1 cellular context compared by ENCODE assay signal in the genomic region with DNA sequence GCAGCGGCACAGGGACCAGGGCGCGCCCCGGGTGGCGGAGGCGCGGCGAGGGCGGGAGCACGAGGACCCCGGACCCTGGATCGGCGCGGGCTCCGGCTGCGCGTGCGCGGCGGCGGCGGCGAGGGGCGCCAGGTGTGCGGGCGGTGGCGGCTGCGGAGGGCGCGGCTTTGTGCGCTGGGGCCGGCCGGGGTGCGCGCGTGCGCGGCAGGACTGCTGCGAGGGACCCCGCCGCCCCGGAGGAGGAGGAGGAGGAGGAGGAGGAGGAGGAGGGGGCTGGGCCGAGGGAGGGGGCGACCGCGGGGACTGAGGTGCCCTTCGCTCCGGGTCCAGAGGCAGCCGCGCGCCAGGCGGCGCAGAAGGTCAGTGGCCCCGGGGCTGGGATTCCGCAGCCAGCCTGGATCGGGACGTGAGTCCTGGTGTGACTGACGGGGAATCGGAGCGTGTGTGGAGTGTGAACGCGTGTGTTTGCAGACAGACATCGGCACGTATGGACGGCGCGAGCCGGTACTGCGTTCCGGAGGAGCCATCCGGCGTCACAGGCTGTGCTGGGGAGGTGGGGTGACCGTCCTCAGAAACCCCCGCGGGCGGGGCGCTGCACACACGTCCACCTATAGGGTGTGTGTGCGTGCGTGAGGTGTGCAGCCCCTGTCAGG.
TF ChIP-seq lines count a peak whose summit lies in the region.

No MANE protein-coding gene starts in this region.

TF ChIP-seq in HepG2, 621 proteins besides CTCF, POLR2A, EP300 and RAD21 (continued from another document and continues in another):
- TF ChIP-seq, protein P1, sequence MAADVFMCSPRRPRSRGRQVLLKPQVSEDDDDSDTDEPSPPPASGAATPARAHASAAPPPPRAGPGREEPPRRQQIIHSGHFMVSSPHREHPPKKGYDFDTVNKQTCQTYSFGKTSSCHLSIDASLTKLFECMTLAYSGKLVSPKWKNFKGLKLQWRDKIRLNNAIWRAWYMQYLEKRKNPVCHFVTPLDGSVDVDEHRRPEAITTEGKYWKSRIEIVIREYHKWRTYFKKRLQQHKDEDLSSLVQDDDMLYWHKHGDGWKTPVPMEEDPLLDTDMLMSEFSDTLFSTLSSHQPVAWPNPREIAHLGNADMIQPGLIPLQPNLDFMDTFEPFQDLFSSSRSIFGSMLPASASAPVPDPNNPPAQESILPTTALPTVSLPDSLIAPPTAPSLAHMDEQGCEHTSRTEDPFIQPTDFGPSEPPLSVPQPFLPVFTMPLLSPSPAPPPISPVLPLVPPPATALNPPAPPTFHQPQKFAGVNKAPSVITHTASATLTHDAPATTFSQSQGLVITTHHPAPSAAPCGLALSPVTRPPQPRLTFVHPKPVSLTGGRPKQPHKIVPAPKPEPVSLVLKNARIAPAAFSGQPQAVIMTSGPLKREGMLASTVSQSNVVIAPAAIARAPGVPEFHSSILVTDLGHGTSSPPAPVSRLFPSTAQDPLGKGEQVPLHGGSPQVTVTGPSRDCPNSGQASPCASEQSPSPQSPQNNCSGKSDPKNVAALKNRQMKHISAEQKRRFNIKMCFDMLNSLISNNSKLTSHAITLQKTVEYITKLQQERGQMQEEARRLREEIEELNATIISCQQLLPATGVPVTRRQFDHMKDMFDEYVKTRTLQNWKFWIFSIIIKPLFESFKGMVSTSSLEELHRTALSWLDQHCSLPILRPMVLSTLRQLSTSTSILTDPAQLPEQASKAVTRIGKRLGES (CRISPR knock-in tag; IDR thresholded peaks at IDR 0.05; ENCODE audit: borderline replicate concordance), result no peak
- TF ChIP-seq ZSCAN21 (CRISPR knock-in tag; IDR thresholded peaks at IDR 0.05; ENCODE audit: borderline replicate concordance), result peak; percentile 23; the same call in 1 of the 2 replicates
- TF ChIP-seq CCDC6 (CRISPR knock-in tag; IDR thresholded peaks at IDR 0.05), result 0 out of 2 replicates have a peak, but pooled peaks have one; percentile 42
- TF ChIP-seq ZNF75D (CRISPR knock-in tag; IDR thresholded peaks at IDR 0.05; ENCODE audit: borderline replicate concordance), result no peak
- peak; percentile 81 for TF ChIP-seq ZNF777 (CRISPR knock-in tag; IDR thresholded peaks at IDR 0.05)
- no peak for TF ChIP-seq RBFOX2 (IDR thresholded peaks at IDR 0.05; ENCODE audit: low read depth, low read length)
- TF ChIP-seq, protein P2, sequence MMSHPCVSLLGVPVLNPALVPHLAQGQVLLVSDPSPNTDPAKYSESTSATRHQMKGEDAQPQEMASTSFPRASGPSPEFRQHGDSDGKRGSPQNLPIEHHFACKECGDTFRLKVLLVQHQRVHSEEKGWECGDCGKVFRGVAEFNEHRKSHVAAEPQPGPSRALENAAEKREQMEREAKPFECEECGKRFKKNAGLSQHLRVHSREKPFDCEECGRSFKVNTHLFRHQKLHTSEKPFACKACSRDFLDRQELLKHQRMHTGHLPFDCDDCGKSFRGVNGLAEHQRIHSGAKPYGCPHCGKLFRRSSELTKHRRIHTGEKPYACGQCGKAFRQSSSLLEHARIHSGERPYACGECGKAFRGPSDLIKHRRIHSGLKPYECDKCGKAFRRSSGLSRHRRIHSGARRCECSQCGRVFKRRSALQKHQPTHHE (CRISPR knock-in tag; IDR thresholded peaks at IDR 0.05; ENCODE audit: borderline replicate concordance), result no peak
- no peak for TF ChIP-seq NFIC (IDR thresholded peaks at IDR 0.05; ENCODE audit: low read length)
- TF ChIP-seq ZNF3 (CRISPR knock-in tag; IDR thresholded peaks at IDR 0.05), result no peak
- TF ChIP-seq, protein P3, sequence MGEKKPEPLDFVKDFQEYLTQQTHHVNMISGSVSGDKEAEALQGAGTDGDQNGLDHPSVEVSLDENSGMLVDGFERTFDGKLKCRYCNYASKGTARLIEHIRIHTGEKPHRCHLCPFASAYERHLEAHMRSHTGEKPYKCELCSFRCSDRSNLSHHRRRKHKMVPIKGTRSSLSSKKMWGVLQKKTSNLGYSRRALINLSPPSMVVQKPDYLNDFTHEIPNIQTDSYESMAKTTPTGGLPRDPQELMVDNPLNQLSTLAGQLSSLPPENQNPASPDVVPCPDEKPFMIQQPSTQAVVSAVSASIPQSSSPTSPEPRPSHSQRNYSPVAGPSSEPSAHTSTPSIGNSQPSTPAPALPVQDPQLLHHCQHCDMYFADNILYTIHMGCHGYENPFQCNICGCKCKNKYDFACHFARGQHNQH (CRISPR knock-in tag; IDR thresholded peaks at IDR 0.05), result no peak
- TF ChIP-seq, protein P4, sequence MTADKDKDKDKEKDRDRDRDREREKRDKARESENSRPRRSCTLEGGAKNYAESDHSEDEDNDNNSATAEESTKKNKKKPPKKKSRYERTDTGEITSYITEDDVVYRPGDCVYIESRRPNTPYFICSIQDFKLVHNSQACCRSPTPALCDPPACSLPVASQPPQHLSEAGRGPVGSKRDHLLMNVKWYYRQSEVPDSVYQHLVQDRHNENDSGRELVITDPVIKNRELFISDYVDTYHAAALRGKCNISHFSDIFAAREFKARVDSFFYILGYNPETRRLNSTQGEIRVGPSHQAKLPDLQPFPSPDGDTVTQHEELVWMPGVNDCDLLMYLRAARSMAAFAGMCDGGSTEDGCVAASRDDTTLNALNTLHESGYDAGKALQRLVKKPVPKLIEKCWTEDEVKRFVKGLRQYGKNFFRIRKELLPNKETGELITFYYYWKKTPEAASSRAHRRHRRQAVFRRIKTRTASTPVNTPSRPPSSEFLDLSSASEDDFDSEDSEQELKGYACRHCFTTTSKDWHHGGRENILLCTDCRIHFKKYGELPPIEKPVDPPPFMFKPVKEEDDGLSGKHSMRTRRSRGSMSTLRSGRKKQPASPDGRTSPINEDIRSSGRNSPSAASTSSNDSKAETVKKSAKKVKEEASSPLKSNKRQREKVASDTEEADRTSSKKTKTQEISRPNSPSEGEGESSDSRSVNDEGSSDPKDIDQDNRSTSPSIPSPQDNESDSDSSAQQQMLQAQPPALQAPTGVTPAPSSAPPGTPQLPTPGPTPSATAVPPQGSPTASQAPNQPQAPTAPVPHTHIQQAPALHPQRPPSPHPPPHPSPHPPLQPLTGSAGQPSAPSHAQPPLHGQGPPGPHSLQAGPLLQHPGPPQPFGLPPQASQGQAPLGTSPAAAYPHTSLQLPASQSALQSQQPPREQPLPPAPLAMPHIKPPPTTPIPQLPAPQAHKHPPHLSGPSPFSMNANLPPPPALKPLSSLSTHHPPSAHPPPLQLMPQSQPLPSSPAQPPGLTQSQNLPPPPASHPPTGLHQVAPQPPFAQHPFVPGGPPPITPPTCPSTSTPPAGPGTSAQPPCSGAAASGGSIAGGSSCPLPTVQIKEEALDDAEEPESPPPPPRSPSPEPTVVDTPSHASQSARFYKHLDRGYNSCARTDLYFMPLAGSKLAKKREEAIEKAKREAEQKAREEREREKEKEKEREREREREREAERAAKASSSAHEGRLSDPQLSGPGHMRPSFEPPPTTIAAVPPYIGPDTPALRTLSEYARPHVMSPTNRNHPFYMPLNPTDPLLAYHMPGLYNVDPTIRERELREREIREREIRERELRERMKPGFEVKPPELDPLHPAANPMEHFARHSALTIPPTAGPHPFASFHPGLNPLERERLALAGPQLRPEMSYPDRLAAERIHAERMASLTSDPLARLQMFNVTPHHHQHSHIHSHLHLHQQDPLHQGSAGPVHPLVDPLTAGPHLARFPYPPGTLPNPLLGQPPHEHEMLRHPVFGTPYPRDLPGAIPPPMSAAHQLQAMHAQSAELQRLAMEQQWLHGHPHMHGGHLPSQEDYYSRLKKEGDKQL (CRISPR knock-in tag; IDR thresholded peaks at IDR 0.05; ENCODE audit: low read depth), result no peak
- TF ChIP-seq SOX6 (IDR thresholded peaks at IDR 0.05), result no peak
- TF ChIP-seq SOX6 (CRISPR knock-in tag; IDR thresholded peaks at IDR 0.05), result no peak
- TF ChIP-seq RXRB (CRISPR knock-in tag; IDR thresholded peaks at IDR 0.05; ENCODE audit: borderline replicate concordance), result peak; percentile 44; the same call in 1 of the 2 replicates
- TF ChIP-seq ZMAT3 (CRISPR knock-in tag; conservative IDR thresholded peaks at IDR 0.05), result 0 out of 2 replicates have a peak, but pooled peaks have one; percentile 26
- no peak for TF ChIP-seq DPF2 (CRISPR knock-in tag; IDR thresholded peaks at IDR 0.05; ENCODE audit: borderline replicate concordance, low read depth)
- TF ChIP-seq AKAP8 (CRISPR knock-in tag; IDR thresholded peaks at IDR 0.05), result peak; percentile 34; the same call in 1 of the 2 replicates
- TF ChIP-seq ZNF264 (CRISPR knock-in tag; IDR thresholded peaks at IDR 0.05), result peak; percentile 36; the same call in 1 of the 2 replicates
- TF ChIP-seq ZNF749 (CRISPR knock-in tag; IDR thresholded peaks at IDR 0.05; ENCODE audit: borderline replicate concordance), result no peak
- TF ChIP-seq, protein P5, sequence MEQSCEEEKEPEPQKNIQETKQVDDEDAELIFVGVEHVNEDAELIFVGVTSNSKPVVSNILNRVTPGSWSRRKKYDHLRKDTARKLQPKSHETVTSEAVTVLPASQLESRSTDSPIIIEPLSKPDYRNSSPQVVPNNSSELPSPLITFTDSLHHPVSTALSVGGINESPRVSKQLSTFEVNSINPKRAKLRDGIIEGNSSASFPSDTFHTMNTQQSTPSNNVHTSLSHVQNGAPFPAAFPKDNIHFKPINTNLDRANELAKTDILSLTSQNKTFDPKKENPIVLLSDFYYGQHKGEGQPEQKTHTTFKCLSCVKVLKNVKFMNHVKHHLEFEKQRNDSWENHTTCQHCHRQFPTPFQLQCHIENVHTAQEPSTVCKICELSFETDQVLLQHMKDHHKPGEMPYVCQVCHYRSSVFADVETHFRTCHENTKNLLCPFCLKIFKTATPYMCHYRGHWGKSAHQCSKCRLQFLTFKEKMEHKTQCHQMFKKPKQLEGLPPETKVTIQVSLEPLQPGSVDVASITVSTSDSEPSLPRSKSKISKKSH (CRISPR knock-in tag; IDR thresholded peaks at IDR 0.05; ENCODE audit: borderline replicate concordance), result no peak; the same call in 1 of the 2 replicates
- TF ChIP-seq ZSCAN31 (CRISPR knock-in tag; IDR thresholded peaks at IDR 0.05; ENCODE audit: low read depth), result peak; percentile 27; the same call in 1 of the 2 replicates
- TF ChIP-seq, protein P6, sequence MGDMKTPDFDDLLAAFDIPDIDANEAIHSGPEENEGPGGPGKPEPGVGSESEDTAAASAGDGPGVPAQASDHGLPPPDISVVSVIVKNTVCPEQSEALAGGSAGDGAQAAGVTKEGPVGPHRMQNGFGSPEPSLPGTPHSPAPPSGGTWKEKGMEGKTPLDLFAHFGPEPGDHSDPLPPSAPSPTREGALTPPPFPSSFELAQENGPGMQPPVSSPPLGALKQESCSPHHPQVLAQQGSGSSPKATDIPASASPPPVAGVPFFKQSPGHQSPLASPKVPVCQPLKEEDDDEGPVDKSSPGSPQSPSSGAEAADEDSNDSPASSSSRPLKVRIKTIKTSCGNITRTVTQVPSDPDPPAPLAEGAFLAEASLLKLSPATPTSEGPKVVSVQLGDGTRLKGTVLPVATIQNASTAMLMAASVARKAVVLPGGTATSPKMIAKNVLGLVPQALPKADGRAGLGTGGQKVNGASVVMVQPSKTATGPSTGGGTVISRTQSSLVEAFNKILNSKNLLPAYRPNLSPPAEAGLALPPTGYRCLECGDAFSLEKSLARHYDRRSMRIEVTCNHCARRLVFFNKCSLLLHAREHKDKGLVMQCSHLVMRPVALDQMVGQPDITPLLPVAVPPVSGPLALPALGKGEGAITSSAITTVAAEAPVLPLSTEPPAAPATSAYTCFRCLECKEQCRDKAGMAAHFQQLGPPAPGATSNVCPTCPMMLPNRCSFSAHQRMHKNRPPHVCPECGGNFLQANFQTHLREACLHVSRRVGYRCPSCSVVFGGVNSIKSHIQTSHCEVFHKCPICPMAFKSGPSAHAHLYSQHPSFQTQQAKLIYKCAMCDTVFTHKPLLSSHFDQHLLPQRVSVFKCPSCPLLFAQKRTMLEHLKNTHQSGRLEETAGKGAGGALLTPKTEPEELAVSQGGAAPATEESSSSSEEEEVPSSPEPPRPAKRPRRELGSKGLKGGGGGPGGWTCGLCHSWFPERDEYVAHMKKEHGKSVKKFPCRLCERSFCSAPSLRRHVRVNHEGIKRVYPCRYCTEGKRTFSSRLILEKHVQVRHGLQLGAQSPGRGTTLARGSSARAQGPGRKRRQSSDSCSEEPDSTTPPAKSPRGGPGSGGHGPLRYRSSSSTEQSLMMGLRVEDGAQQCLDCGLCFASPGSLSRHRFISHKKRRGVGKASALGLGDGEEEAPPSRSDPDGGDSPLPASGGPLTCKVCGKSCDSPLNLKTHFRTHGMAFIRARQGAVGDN (CRISPR knock-in tag; IDR thresholded peaks at IDR 0.05), result peak; percentile 76
- TF ChIP-seq, protein P7, sequence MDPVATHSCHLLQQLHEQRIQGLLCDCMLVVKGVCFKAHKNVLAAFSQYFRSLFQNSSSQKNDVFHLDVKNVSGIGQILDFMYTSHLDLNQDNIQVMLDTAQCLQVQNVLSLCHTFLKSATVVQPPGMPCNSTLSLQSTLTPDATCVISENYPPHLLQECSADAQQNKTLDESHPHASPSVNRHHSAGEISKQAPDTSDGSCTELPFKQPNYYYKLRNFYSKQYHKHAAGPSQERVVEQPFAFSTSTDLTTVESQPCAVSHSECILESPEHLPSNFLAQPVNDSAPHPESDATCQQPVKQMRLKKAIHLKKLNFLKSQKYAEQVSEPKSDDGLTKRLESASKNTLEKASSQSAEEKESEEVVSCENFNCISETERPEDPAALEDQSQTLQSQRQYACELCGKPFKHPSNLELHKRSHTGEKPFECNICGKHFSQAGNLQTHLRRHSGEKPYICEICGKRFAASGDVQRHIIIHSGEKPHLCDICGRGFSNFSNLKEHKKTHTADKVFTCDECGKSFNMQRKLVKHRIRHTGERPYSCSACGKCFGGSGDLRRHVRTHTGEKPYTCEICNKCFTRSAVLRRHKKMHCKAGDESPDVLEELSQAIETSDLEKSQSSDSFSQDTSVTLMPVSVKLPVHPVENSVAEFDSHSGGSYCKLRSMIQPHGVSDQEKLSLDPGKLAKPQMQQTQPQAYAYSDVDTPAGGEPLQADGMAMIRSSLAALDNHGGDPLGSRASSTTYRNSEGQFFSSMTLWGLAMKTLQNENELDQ (CRISPR knock-in tag; IDR thresholded peaks at IDR 0.05; ENCODE audit: borderline replicate concordance), result no peak
- TF ChIP-seq, protein P8, sequence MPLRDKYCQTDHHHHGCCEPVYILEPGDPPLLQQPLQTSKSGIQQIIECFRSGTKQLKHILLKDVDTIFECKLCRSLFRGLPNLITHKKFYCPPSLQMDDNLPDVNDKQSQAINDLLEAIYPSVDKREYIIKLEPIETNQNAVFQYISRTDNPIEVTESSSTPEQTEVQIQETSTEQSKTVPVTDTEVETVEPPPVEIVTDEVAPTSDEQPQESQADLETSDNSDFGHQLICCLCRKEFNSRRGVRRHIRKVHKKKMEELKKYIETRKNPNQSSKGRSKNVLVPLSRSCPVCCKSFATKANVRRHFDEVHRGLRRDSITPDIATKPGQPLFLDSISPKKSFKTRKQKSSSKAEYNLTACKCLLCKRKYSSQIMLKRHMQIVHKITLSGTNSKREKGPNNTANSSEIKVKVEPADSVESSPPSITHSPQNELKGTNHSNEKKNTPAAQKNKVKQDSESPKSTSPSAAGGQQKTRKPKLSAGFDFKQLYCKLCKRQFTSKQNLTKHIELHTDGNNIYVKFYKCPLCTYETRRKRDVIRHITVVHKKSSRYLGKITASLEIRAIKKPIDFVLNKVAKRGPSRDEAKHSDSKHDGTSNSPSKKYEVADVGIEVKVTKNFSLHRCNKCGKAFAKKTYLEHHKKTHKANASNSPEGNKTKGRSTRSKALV (CRISPR knock-in tag; IDR thresholded peaks at IDR 0.05), result peak; percentile 39; the same call in 1 of the 2 replicates
- TF ChIP-seq, protein P9, sequence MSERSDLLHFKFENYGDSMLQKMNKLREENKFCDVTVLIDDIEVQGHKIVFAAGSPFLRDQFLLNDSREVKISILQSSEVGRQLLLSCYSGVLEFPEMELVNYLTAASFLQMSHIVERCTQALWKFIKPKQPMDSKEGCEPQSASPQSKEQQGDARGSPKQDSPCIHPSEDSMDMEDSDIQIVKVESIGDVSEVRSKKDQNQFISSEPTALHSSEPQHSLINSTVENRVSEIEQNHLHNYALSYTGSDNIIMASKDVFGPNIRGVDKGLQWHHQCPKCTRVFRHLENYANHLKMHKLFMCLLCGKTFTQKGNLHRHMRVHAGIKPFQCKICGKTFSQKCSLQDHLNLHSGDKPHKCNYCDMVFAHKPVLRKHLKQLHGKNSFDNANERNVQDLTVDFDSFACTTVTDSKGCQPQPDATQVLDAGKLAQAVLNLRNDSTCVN (CRISPR knock-in tag; IDR thresholded peaks at IDR 0.05; ENCODE audit: borderline replicate concordance), result no peak
